Comparison of ENCODE assay signal across 1 cellular context in the genomic region with DNA sequence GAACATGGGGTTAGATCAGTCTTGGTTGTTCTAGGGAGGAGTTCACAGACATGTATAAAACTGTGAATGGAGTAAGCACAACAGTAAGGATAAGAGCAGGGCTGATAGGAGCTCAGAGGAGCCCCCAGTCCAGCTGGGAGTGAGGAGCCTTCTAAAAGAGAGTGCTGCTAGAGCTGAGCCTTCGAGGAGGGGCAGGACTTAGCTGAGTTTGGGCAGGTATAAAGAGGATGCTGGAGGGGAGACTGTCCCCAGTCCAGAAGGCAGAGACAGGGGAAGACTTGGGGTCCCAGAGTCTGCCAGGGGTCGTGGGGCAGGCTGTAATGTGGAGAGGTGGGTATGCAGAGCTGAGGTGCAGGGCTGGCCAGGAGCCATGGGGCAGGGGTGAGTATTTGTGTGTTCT.
TF ChIP-seq lines count a peak whose summit lies in the region.

No MANE protein-coding gene starts in this region.

TF ChIP-seq in WTC11, 78 proteins besides CTCF, POLR2A, EP300 and RAD21:
- TF ChIP-seq RORB (CRISPR knock-in tag; IDR thresholded peaks at IDR 0.05) (no peak), RELA (CRISPR knock-in tag; IDR thresholded peaks at IDR 0.05; ENCODE audit: borderline replicate concordance) (no peak), TEAD4 (CRISPR knock-in tag; IDR thresholded peaks at IDR 0.05) (no peak), CREB1 (CRISPR knock-in tag; IDR thresholded peaks at IDR 0.05) (no peak), ARID4B (CRISPR knock-in tag; IDR thresholded peaks at IDR 0.05; ENCODE audit: borderline replicate concordance) (no peak), E2F4 (CRISPR knock-in tag; IDR thresholded peaks at IDR 0.05; ENCODE audit: borderline replicate concordance, low read depth) (no peak), NFE2L1 (CRISPR knock-in tag; IDR thresholded peaks at IDR 0.05) (no peak), ATF2 (CRISPR knock-in tag; IDR thresholded peaks at IDR 0.05; ENCODE audit: borderline replicate concordance, low read depth) (no peak), KAT7 (CRISPR knock-in tag; IDR thresholded peaks at IDR 0.05; ENCODE audit: borderline replicate concordance) (no peak), PRRX2 (CRISPR knock-in tag; IDR thresholded peaks at IDR 0.05) (no peak), CREM (CRISPR knock-in tag; IDR thresholded peaks at IDR 0.05) (no peak), FOXJ3 (CRISPR knock-in tag; IDR thresholded peaks at IDR 0.05; ENCODE audit: borderline replicate concordance) (no peak), ZNF396 (CRISPR knock-in tag; IDR thresholded peaks at IDR 0.05; ENCODE audit: borderline replicate concordance) (no peak), IRF1 (CRISPR knock-in tag; IDR thresholded peaks at IDR 0.05) (no peak), ZNF512 (CRISPR knock-in tag; IDR thresholded peaks at IDR 0.05; ENCODE audit: borderline replicate concordance) (no peak)
- TF ChIP-seq, protein P1, sequence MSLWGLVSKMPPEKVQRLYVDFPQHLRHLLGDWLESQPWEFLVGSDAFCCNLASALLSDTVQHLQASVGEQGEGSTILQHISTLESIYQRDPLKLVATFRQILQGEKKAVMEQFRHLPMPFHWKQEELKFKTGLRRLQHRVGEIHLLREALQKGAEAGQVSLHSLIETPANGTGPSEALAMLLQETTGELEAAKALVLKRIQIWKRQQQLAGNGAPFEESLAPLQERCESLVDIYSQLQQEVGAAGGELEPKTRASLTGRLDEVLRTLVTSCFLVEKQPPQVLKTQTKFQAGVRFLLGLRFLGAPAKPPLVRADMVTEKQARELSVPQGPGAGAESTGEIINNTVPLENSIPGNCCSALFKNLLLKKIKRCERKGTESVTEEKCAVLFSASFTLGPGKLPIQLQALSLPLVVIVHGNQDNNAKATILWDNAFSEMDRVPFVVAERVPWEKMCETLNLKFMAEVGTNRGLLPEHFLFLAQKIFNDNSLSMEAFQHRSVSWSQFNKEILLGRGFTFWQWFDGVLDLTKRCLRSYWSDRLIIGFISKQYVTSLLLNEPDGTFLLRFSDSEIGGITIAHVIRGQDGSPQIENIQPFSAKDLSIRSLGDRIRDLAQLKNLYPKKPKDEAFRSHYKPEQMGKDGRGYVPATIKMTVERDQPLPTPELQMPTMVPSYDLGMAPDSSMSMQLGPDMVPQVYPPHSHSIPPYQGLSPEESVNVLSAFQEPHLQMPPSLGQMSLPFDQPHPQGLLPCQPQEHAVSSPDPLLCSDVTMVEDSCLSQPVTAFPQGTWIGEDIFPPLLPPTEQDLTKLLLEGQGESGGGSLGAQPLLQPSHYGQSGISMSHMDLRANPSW (CRISPR knock-in tag; conservative IDR thresholded peaks at IDR 0.05; ENCODE audit: low read depth): no peak
- TF ChIP-seq, protein P2, sequence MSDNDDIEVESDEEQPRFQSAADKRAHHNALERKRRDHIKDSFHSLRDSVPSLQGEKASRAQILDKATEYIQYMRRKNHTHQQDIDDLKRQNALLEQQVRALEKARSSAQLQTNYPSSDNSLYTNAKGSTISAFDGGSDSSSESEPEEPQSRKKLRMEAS (CRISPR knock-in tag; IDR thresholded peaks at IDR 0.05): no peak
- TF ChIP-seq, protein P3, sequence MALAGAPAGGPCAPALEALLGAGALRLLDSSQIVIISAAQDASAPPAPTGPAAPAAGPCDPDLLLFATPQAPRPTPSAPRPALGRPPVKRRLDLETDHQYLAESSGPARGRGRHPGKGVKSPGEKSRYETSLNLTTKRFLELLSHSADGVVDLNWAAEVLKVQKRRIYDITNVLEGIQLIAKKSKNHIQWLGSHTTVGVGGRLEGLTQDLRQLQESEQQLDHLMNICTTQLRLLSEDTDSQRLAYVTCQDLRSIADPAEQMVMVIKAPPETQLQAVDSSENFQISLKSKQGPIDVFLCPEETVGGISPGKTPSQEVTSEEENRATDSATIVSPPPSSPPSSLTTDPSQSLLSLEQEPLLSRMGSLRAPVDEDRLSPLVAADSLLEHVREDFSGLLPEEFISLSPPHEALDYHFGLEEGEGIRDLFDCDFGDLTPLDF (CRISPR knock-in tag; IDR thresholded peaks at IDR 0.05): no peak
TF ChIP-seq in WTC11: peak in this region for 0.
